22 cellular contexts compared by ENCODE assay signal in the genomic region with DNA sequence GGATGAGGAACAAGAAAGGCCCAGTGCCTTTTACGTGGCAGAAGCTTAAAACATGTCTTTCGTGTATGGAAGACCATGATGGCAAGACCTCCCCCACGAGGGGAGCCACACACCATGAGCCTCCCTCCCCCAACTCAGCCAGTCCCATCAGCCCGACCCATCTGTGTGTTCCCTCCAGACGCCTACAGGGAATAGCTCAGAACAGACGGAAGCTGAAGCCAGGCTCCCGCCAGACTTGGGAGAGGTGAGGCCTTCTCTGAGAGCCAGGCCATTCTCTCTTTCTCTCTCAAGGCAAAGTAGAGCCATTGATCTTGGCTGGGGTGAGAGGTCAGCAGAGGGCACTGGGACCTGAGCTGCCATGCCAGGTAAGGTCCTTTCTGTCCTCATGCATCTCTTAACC. TPM values are rescaled to one million over a fixed set of nuclear protein-coding genes. Genes with fewer than 3 reads are reported as not detected.
A peak's percentile ranks its signal among the peaks of the same experiment; 100 is the strongest.
DNase-seq lines count a peak whose midpoint lies in the region; ATAC-seq, FAIRE-seq and TF ChIP-seq lines count a peak whose summit lies in the region.
"Had no signal": no experiment of that assay in that cellular context is flagged by ENCODE, and none has a peak within 500 bp of the region (broad histone marks: within the 10 kb centered on the region; RNA-seq: fewer than 3 reads in every experiment).

No MANE protein-coding gene starts in this region.

- H3K36me3 Mint-ChIP-seq in GM23338 (ENCODE audit: low read depth) (no peaks in the 10 kb centered on the region), endodermal cell (ENCODE audit: low read depth) (no peaks in the 10 kb centered on the region), progenitor cell of endocrine pancreas (ENCODE audit: insufficient read depth) (peaks cover 1% of the 10 kb centered on the region)

- H3K9me3 Mint-ChIP-seq in GM23338 = no peaks in the 10 kb centered on the region
- no peaks in the 10 kb centered on the region for H3K9me3 Mint-ChIP-seq in endodermal cell
- no peaks in the 10 kb centered on the region for H3K9me3 Mint-ChIP-seq in progenitor cell of endocrine pancreas (ENCODE audit: low read depth)
- H3K9me3 Mint-ChIP-seq: IgD-negative memory B cell had no signal

- peaks cover 4% of the 10 kb centered on the region; the same call in 1 of the 2 replicates for H3F3A ChIP-seq in GM23338 (replicated peaks; ENCODE audit: low read depth)

- no peaks in the 10 kb centered on the region for H3K9me2 ChIP-seq in GM23338 (ENCODE audit: insufficient read depth)

- FAIRE-seq in frontal cortex (lab: Jason Lieb, UNC) = no peak

- H3K27ac Mint-ChIP-seq in GM23338 (no peak overlapping the region), endodermal cell (no peak overlapping the region), progenitor cell of endocrine pancreas (peak overlapping the region; percentile 34)

- no peaks in the 10 kb centered on the region for H3K9me3 ChIP-seq in endodermal cell (ENCODE audit: control insufficient read depth, low read length)
- H3K9me3 ChIP-seq: HAP-1 had no signal

- no peak overlapping the region for H3K4me2 ChIP-seq in GM23338

- H3K4me1 Mint-ChIP-seq in GM23338 (peaks cover 10% of the 10 kb centered on the region), endodermal cell (peaks cover 2% of the 10 kb centered on the region), progenitor cell of endocrine pancreas (ENCODE audit: low read depth) (peaks cover 4% of the 10 kb centered on the region)

- no peak overlapping the region for H3K27ac ChIP-seq in GM23338 (ENCODE audit: low read depth)
- H3K27ac ChIP-seq in endodermal cell (ENCODE audit: low read depth, low read length) = no peak overlapping the region
- H3K27ac ChIP-seq: HL-60 had no signal

- 88 to 91% methylated on average over 7 of the region's 7 CpGs for WGBS in endodermal cell (ENCODE audit: insufficient coverage in 1 of 2, insufficient read length in 1 of 2), 2 experiments

- H3K4me3 ChIP-seq in GM23338 (no peak overlapping the region), endodermal cell (ENCODE audit: low read length) (no peak overlapping the region)
- H3K4me3 ChIP-seq: HAP-1 had no signal

- peak; percentile 43; the same call in 2 of the 3 replicates for ATAC-seq in GM23338
- ATAC-seq: SK-N-SH treated with all-trans-retinoic acid at 6 μM for 48 hours had no signal

- H3K4me3 Mint-ChIP-seq in GM23338 (no peak overlapping the region), endodermal cell (no peak overlapping the region), progenitor cell of endocrine pancreas (ENCODE audit: low read depth) (no peak overlapping the region)
- H3K4me3 Mint-ChIP-seq: CD14-positive monocyte had no signal

- H3K27me3 Mint-ChIP-seq in GM23338 (ENCODE audit: insufficient read depth, low read depth, poor library complexity) (peaks cover 11% of the 10 kb centered on the region), endodermal cell (ENCODE audit: insufficient read depth) (peaks cover 15% of the 10 kb centered on the region), progenitor cell of endocrine pancreas (no peaks in the 10 kb centered on the region)
- H3K27me3 Mint-ChIP-seq: IgD-negative memory B cell had no signal

- H4K20me1 ChIP-seq in GM23338 (replicated peaks; ENCODE audit: insufficient read depth) = no peaks in the 10 kb centered on the region; the same call in 1 of the 2 replicates

- H2AFZ ChIP-seq in GM23338 = no peak overlapping the region

- no peak overlapping the region for H3K9ac ChIP-seq in endodermal cell (ENCODE audit: extremely low read depth, low read length, poor library complexity, severe bottlenecking)

- DNase-seq in GM23338 (ENCODE audit: low spot score) (peak; percentile 39), NCI-H2171 (lab: John Stamatoyannopoulos, UW) (peak; percentile 53), endodermal cell (peak; percentile 39), progenitor cell of endocrine pancreas (ENCODE audit: low spot score, unreplicated experiment) (no peak), activated T-cell treated with anti-CD3 and anti-CD28 coated beads for 4 hours (no peak), 8988T (no peak), frontal cortex (ENCODE audit: low spot score in 2 of 2) (no peak)
- DNase-seq: DND-41, MM.1S, NCI-H1092, NCI-H1436 treated with DMSO at 0.1 percent for 48 hours, NCI-H2227 treated with DMSO at 0.1 percent for 48 hours, NCI-H510A treated with DMSO at 0.1 percent for 48 hours, NCI-H774, SIG-M5 had no signal

- H3K79me2 ChIP-seq in GM23338 (replicated peaks; ENCODE audit: insufficient read depth) = no peaks in the 10 kb centered on the region

- TF ChIP-seq CTCF in GM23338 (conservative IDR thresholded peaks at IDR 0.05; ENCODE audit: low read depth in 2 of 2) = no peak
- no peak for TF ChIP-seq CTCF in endodermal cell (conservative IDR thresholded peaks at IDR 0.05)
- no peak for TF ChIP-seq CTCF in progenitor cell of endocrine pancreas (IDR thresholded peaks at IDR 0.05; ENCODE audit: unreplicated experiment)

- H3K27me3 ChIP-seq in GM23338 (ENCODE audit: insufficient read depth) = peaks cover 24% of the 10 kb centered on the region
- H3K27me3 ChIP-seq in endodermal cell (ENCODE audit: control insufficient read depth, insufficient read depth, low read length, poor library complexity, severe bottlenecking) = no peaks in the 10 kb centered on the region

- H3K36me3 ChIP-seq in GM23338 (ENCODE audit: insufficient read depth) (no peaks in the 10 kb centered on the region), endodermal cell (ENCODE audit: control insufficient read depth, insufficient read depth, low read length) (no peaks in the 10 kb centered on the region)
- H3K36me3 ChIP-seq: HAP-1 had no signal

- H3K4me1 ChIP-seq in GM23338 (ENCODE audit: insufficient read depth) (no peaks in the 10 kb centered on the region), endodermal cell (ENCODE audit: control insufficient read depth, insufficient read depth, low read length) (peaks cover 8% of the 10 kb centered on the region)
- H3K4me1 ChIP-seq: HAP-1 had no signal

TF ChIP-seq in GM23338, 12 proteins besides CTCF, POLR2A, EP300 and RAD21 (continues in another document):
- no peak for TF ChIP-seq ZNF331 (CRISPR knock-in tag; IDR thresholded peaks at IDR 0.05; ENCODE audit: low read depth)
- TF ChIP-seq, protein P1, sequence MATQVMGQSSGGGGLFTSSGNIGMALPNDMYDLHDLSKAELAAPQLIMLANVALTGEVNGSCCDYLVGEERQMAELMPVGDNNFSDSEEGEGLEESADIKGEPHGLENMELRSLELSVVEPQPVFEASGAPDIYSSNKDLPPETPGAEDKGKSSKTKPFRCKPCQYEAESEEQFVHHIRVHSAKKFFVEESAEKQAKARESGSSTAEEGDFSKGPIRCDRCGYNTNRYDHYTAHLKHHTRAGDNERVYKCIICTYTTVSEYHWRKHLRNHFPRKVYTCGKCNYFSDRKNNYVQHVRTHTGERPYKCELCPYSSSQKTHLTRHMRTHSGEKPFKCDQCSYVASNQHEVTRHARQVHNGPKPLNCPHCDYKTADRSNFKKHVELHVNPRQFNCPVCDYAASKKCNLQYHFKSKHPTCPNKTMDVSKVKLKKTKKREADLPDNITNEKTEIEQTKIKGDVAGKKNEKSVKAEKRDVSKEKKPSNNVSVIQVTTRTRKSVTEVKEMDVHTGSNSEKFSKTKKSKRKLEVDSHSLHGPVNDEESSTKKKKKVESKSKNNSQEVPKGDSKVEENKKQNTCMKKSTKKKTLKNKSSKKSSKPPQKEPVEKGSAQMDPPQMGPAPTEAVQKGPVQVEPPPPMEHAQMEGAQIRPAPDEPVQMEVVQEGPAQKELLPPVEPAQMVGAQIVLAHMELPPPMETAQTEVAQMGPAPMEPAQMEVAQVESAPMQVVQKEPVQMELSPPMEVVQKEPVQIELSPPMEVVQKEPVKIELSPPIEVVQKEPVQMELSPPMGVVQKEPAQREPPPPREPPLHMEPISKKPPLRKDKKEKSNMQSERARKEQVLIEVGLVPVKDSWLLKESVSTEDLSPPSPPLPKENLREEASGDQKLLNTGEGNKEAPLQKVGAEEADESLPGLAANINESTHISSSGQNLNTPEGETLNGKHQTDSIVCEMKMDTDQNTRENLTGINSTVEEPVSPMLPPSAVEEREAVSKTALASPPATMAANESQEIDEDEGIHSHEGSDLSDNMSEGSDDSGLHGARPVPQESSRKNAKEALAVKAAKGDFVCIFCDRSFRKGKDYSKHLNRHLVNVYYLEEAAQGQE (IDR thresholded peaks at IDR 0.05; ENCODE audit: unreplicated experiment) = no peak

RNA-seq across cellular contexts. Expression of a gene that starts 9.5 kb away (rescaled TPM):
- 0.31 and 1.2 TPM in 2 replicates for total RNA-seq in GM23338 (2014; rRNA removed; shearing (Covaris generic))
- polyA plus RNA-seq in GM23338 (2016; fragmentation: Nextera tagmentation; extraction: Ambion mirVana) = 2.9 and 3.0 TPM in 2 replicates
- total RNA-seq in endodermal cell = 1 to 10 TPM in 1 of 2 donors, under 1 TPM in 1; 0.77 to 1.2 TPM
- polyA plus RNA-seq in endodermal cell (2013, experiment 1 of 2) = 5.9 TPM
- 5.5 TPM for polyA plus RNA-seq in endodermal cell (2013, experiment 2 of 2)
- total RNA-seq in progenitor cell of endocrine pancreas = 10.0 and 11.3 TPM in 2 replicates
- 2.4 TPM for total RNA-seq in frontal cortex
- total RNA-seq: G401, HT1080 had no signal
- polyA plus RNA-seq: CD14-positive monocyte had no signal

RNA-seq across cellular contexts. Expression of a gene that starts 20.9 kb away (rescaled TPM):
- 16.5 and 18.1 TPM in 2 replicates for total RNA-seq in GM23338 (2014; rRNA removed; shearing (Covaris generic))
- polyA plus RNA-seq in GM23338 (2016; fragmentation: Nextera tagmentation; extraction: Ambion mirVana) = 5.4 and 6.4 TPM in 2 replicates
- total RNA-seq in endodermal cell = 10 to 100 TPM; 28.9 to 41.5 TPM
- 21.8 TPM for polyA plus RNA-seq in endodermal cell (2013, experiment 1 of 2)
- 22.8 TPM for polyA plus RNA-seq in endodermal cell (2013, experiment 2 of 2)
- total RNA-seq in progenitor cell of endocrine pancreas = 39.8 and 43.1 TPM in 2 replicates
- total RNA-seq in frontal cortex = 2.9 TPM

RNA-seq across cellular contexts. Expression of a gene that starts 26.5 kb away (rescaled TPM):
- total RNA-seq in GM23338 (2014; rRNA removed; shearing (Covaris generic)) = 52.8 and 1,081 TPM in 2 replicates
- 14.4 and 15.2 TPM in 2 replicates for polyA plus RNA-seq in GM23338 (2016; fragmentation: Nextera tagmentation; extraction: Ambion mirVana)
- 10 to 100 TPM; 52.0 to 68.6 TPM for total RNA-seq in endodermal cell
- 57.2 TPM for polyA plus RNA-seq in endodermal cell (2013, experiment 1 of 2)
- polyA plus RNA-seq in endodermal cell (2013, experiment 2 of 2) = 52.1 TPM
- 110 and 118 TPM in 2 replicates for total RNA-seq in progenitor cell of endocrine pancreas
- total RNA-seq in frontal cortex = 73.4 TPM

RNA-seq across cellular contexts. Expression of a gene that starts 36.7 kb away (rescaled TPM):
- total RNA-seq in GM23338 (2014; rRNA removed; shearing (Covaris generic)) = 123 and 124 TPM in 2 replicates
- polyA plus RNA-seq in GM23338 (2016; fragmentation: Nextera tagmentation; extraction: Ambion mirVana) = 68.8 and 74.5 TPM in 2 replicates
- total RNA-seq in endodermal cell = 100 to 1,000 TPM; 111 to 112 TPM
- 114 TPM for polyA plus RNA-seq in endodermal cell (2013, experiment 1 of 2)
- polyA plus RNA-seq in endodermal cell (2013, experiment 2 of 2) = 97.8 TPM
- 104 and 111 TPM in 2 replicates for total RNA-seq in progenitor cell of endocrine pancreas
- 61.1 TPM for total RNA-seq in frontal cortex

RNA-seq across cellular contexts. Expression of a gene that starts 56.1 kb away (rescaled TPM):
- total RNA-seq in GM23338 (2014; rRNA removed; shearing (Covaris generic)) = 48.9 and 56.4 TPM in 2 replicates
- polyA plus RNA-seq in GM23338 (2016; fragmentation: Nextera tagmentation; extraction: Ambion mirVana) = 6.5 and 7.0 TPM in 2 replicates
- 100 to 1,000 TPM; 181 to 220 TPM for total RNA-seq in endodermal cell
- 75.6 TPM for polyA plus RNA-seq in endodermal cell (2013, experiment 1 of 2)
- polyA plus RNA-seq in endodermal cell (2013, experiment 2 of 2) = 86.6 TPM
- 198 and 209 TPM in 2 replicates for total RNA-seq in progenitor cell of endocrine pancreas
- total RNA-seq in frontal cortex = 6.9 TPM
- polyA plus RNA-seq: IgD-negative memory B cell had no signal

Comparison
In these comparisons a context has a peak if more than half of its experiments do, and no peak if none do; other contexts are left out.
1. DNase-seq: peak in GM23338 (single experiment), NCI-H2171 (single experiment) and endodermal cell (single experiment); none in progenitor cell of endocrine pancreas (single experiment), activated T-cell treated with anti-CD3 and anti-CD28 coated beads for 4 hours (single experiment), 8988T (single experiment) and frontal cortex (0 of 2).